ENCODE assay signal across 10 cellular contexts in the genomic region with DNA sequence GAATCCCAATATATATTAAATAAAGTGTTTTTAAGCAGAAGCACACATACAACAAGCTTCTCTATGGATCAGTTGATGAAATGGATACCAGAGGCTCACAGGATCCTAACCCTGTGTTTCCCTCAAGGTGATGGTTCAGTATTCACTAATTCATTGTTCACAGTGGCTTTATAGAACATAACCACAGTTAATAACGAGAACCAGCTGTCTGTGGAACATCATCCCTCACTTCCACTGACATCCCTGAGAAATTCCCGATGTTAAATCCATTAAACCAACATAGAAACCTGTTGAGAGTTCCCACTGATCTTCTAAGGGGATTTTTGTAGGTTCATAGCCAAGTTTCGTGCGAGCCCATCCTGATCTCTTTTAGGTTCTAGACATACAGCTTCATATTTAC. TPM values are rescaled to one million over a fixed set of nuclear protein-coding genes. Genes with fewer than 3 reads are reported as not detected.
"Had no signal": no experiment of that assay in that cellular context is flagged by ENCODE, and none has a peak within 500 bp of the region (broad histone marks: within the 10 kb centered on the region; RNA-seq: fewer than 3 reads in every experiment).

No MANE protein-coding gene starts in this region.

- H3K36me3 ChIP-seq: HAP-1 had no signal

- H3K4me3 ChIP-seq: GM23248, HAP-1, K562 had no signal

- ATAC-seq: HCT116, K562 had no signal

- H3K9me3 ChIP-seq: HAP-1 had no signal

- H3K27ac ChIP-seq: GM23248 had no signal

- DNase-seq: GM23248, GOT3, H7, HFFc6, IMR-90 had no signal

RNA-seq across cellular contexts. Expression of a gene that starts 29.0 kb away (rescaled TPM):
- total RNA-seq: GM23248, H4, H7, HFFc6, HT-29, IMR-90, K562 had no signal
